Comparison of ENCODE assay signal across 8 cellular contexts in genomic region chr16:71896688-71897368, GRCh38. TPM values are rescaled to one million over a fixed set of nuclear protein-coding genes. Genes with fewer than 3 reads are reported as not detected.
DNase-seq lines count a peak whose midpoint lies in the region; ATAC-seq and TF ChIP-seq lines count a peak whose summit lies in the region.

No MANE protein-coding gene starts in this region.

- peak overlapping the region; percentile 96 to 97 for H3K4me3 ChIP-seq in HCT116 (replicated peaks in 1 of 2; ENCODE audit: low read depth in 1 of 2, low read length in 2 of 2)
- peak overlapping the region; percentile 98 for H3K4me3 ChIP-seq in WI38 (ENCODE audit: low read depth, low read length)
- peak overlapping the region; percentile 89 for H3K4me3 ChIP-seq in hepatocyte
- H3K4me3 ChIP-seq in smooth muscle cell = peak overlapping the region; percentile 88

- H3K36me3 ChIP-seq in HCT116 (ENCODE audit: control insufficient read depth in 1 of 2, insufficient read depth in 2 of 2, low read length in 2 of 2) (peaks cover 0 to 4% of the 10 kb centered on the region in 2 experiments; a peak in 1 of 4 replicates), hepatocyte (replicated peaks; ENCODE audit: insufficient read depth, low read depth) (no peaks in the 10 kb centered on the region), smooth muscle cell (ENCODE audit: low read depth) (no peaks in the 10 kb centered on the region)

- no peaks in the 10 kb centered on the region for H3K9me3 ChIP-seq in HCT116 (ENCODE audit: control insufficient read depth in 1 of 2, insufficient read depth in 1 of 2, low read depth in 1 of 2, low read length in 2 of 2)
- H3K9me3 ChIP-seq in hepatocyte (ENCODE audit: low read depth) = no peaks in the 10 kb centered on the region
- no peaks in the 10 kb centered on the region for H3K9me3 ChIP-seq in smooth muscle cell (replicated peaks; ENCODE audit: low read depth)

- H4K20me1 ChIP-seq in HCT116 (ENCODE audit: insufficient read depth) = peaks cover 11% of the 10 kb centered on the region; the same call in 1 of the 2 replicates
- peaks cover 56% of the 10 kb centered on the region for H4K20me1 ChIP-seq in hepatocyte (ENCODE audit: insufficient read depth, poor library complexity, severe bottlenecking)
- H4K20me1 ChIP-seq in smooth muscle cell (ENCODE audit: low read depth) = peaks cover 60% of the 10 kb centered on the region

- WGBS in hepatocyte (ENCODE audit: low lambda C conversion rate, missing lambda C conversion rate) = 59% methylated on average over 15 of the region's 15 CpGs
- 47% methylated on average over 15 of the region's 15 CpGs for WGBS in smooth muscle cell (ENCODE audit: low lambda C conversion rate)

- H3K4me1 ChIP-seq in HCT116 (ENCODE audit: control insufficient read depth in 1 of 2, insufficient read depth in 2 of 2, low read length in 2 of 2) (peaks cover 14 to 16% of the 10 kb centered on the region in 2 experiments), hepatocyte (ENCODE audit: insufficient read depth) (peaks cover 10% of the 10 kb centered on the region), smooth muscle cell (ENCODE audit: low read depth) (peaks cover 16% of the 10 kb centered on the region)

- peaks cover 9% of the 10 kb centered on the region for H3F3A ChIP-seq in smooth muscle cell (ENCODE audit: low read depth)

- no peak for DNase-seq in HCT116 (ENCODE audit: low read depth, low spot score)
- no peak for DNase-seq in hepatocyte (ENCODE audit: low spot score)
- no peak for DNase-seq in smooth muscle cell (lab: John Stamatoyannopoulos, UW; ENCODE audit: unreplicated experiment)
- DNase-seq in NK-92 (lab: John Stamatoyannopoulos, UW; ENCODE audit: unreplicated experiment) = no peak
- DNase-seq in NCI-H2227 (lab: John Stamatoyannopoulos, UW; ENCODE audit: unreplicated experiment) = no peak
- DNase-seq in NCI-H510A (lab: John Stamatoyannopoulos, UW) = no peak

- RAD21 ChIA-PET in HCT116 (lab: Charles Lee; ENCODE audit: low non-redundant PET in 1 of 2, low total read pairs in 2 of 2, uncharacterized antibody in 2 of 2, unreplicated experiment in 2 of 2) = no interaction called here

- H2AFZ ChIP-seq in HCT116 (ENCODE audit: low read depth, low read length, poor library complexity, severe bottlenecking) (no peak overlapping the region), hepatocyte (no peak overlapping the region), smooth muscle cell (ENCODE audit: low read depth) (no peak overlapping the region)

- no TSS peak for BruUV-seq in HCT116 (replicated peaks; lab: Mats Ljungman, UMichigan)

- peak overlapping the region; percentile 99 for H3K9ac ChIP-seq in HCT116 (ENCODE audit: low read length)
- peak overlapping the region; percentile 97 for H3K9ac ChIP-seq in smooth muscle cell (ENCODE audit: low read depth)

- CTCF ChIA-PET in HCT116 (lab: Charles Lee) = no interaction called here

- no peak for TF ChIP-seq RAD21 in HCT116 (IDR thresholded peaks at IDR 0.05; ENCODE audit: low read depth)

- H3K27me3 ChIP-seq in HCT116 (ENCODE audit: insufficient read depth, low read length) (no peaks in the 10 kb centered on the region), hepatocyte (no peaks in the 10 kb centered on the region), smooth muscle cell (ENCODE audit: low read depth) (no peaks in the 10 kb centered on the region)

- H3K79me2 ChIP-seq in HCT116 (ENCODE audit: insufficient read depth, low read length) = peaks cover 65% of the 10 kb centered on the region
- peaks cover 70% of the 10 kb centered on the region for H3K79me2 ChIP-seq in hepatocyte
- H3K79me2 ChIP-seq in smooth muscle cell (ENCODE audit: low read depth) = peaks cover 64% of the 10 kb centered on the region

- H3K27ac ChIP-seq in HCT116 (ENCODE audit: low read depth, low read length) (peak overlapping the region; percentile 14), hepatocyte (peak overlapping the region; percentile 100), smooth muscle cell (ENCODE audit: low read depth) (peak overlapping the region; percentile 98)

- H3K9me2 ChIP-seq in HCT116 (ENCODE audit: insufficient read depth) (no peaks in the 10 kb centered on the region), hepatocyte (replicated peaks; ENCODE audit: insufficient read depth) (no peaks in the 10 kb centered on the region)

- ATAC-seq in HCT116 (no peak), HG02623 (IDR thresholded peaks at IDR 0.05; ENCODE audit: unreplicated experiment) (no peak)

- intact Hi-C loops in HCT116 (cut with micrococcal nuclease) = no loop called here

- TF ChIP-seq POLR2A in HCT116 (IDR thresholded peaks at IDR 0.05; ENCODE audit: borderline replicate concordance, extremely low read depth, insufficient read depth, insufficient read length) = no peak

- no peak for TF ChIP-seq CTCF in HCT116 (IDR thresholded peaks at IDR 0.05 in 2 of 3, conservative IDR thresholded peaks at IDR 0.05 in 1 of 3; ENCODE audit: borderline replicate concordance in 1 of 3, insufficient read depth in 1 of 3, low read depth in 2 of 3, low read length in 2 of 3)
- no peak for TF ChIP-seq CTCF in WI38 (IDR thresholded peaks at IDR 0.05; ENCODE audit: low read depth, low read length)
- TF ChIP-seq CTCF in hepatocyte (IDR thresholded peaks at IDR 0.05; ENCODE audit: poor library complexity) = no peak
- no peak for TF ChIP-seq CTCF in smooth muscle cell (IDR thresholded peaks at IDR 0.05; ENCODE audit: borderline replicate concordance, insufficient read depth, poor library complexity, severe bottlenecking)

- POLR2A ChIA-PET in HCT116 (lab: Charles Lee) = no interaction called here

- H3K4me2 ChIP-seq in HCT116 (ENCODE audit: low read length) (peak overlapping the region; percentile 83), hepatocyte (peak overlapping the region; percentile 87), smooth muscle cell (peak overlapping the region; percentile 88)

TF ChIP-seq in HCT116, 20 proteins besides CTCF, POLR2A, EP300 and RAD21 (continues in another document):
- TF ChIP-seq FOSL1 (IDR thresholded peaks at IDR 0.05; ENCODE audit: low read depth) (no peak), MAX (IDR thresholded peaks at IDR 0.05) (no peak), ZNF274 (IDR thresholded peaks at IDR 0.05; ENCODE audit: low read depth, low read length) (no peak), SP1 (IDR thresholded peaks at IDR 0.05; ENCODE audit: low read depth) (no peak), SRF (IDR thresholded peaks at IDR 0.05; ENCODE audit: low read depth) (no peak), SIN3A (IDR thresholded peaks at IDR 0.05; ENCODE audit: low read depth) (no peak), EZH2phosphoT487 (IDR thresholded peaks at IDR 0.05; ENCODE audit: borderline replicate concordance) (no peak), ELF1 (IDR thresholded peaks at IDR 0.05; ENCODE audit: borderline replicate concordance, low read depth) (no peak), EZH2 (IDR thresholded peaks at IDR 0.05) (no peak), CBX3 (IDR thresholded peaks at IDR 0.05; ENCODE audit: low read depth) (no peak)
- TF ChIP-seq, protein P1, sequence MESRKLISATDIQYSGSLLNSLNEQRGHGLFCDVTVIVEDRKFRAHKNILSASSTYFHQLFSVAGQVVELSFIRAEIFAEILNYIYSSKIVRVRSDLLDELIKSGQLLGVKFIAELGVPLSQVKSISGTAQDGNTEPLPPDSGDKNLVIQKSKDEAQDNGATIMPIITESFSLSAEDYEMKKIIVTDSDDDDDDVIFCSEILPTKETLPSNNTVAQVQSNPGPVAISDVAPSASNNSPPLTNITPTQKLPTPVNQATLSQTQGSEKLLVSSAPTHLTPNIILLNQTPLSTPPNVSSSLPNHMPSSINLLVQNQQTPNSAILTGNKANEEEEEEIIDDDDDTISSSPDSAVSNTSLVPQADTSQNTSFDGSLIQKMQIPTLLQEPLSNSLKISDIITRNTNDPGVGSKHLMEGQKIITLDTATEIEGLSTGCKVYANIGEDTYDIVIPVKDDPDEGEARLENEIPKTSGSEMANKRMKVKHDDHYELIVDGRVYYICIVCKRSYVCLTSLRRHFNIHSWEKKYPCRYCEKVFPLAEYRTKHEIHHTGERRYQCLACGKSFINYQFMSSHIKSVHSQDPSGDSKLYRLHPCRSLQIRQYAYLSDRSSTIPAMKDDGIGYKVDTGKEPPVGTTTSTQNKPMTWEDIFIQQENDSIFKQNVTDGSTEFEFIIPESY (IDR thresholded peaks at IDR 0.05; ENCODE audit: extremely low read depth, insufficient replicate concordance, low read length) = no peak

RNA-seq across cellular contexts. Expression of gene IST1, which starts 1.5 kb away (rescaled TPM):
- total RNA-seq in HCT116 (2021; ENCODE audit: unreplicated experiment) (191 TPM), hepatocyte (216 and 240 TPM in 2 replicates), smooth muscle cell (220 and 247 TPM in 2 replicates)
- 135 and 139 TPM in 2 replicates for polyA plus RNA-seq in HCT116 (2012)
- polyA plus RNA-seq in hepatocyte (144 and 172 TPM in 2 replicates), smooth muscle cell (125 and 148 TPM in 2 replicates)

RNA-seq across cellular contexts. Expression of gene ZNF821, which starts 12.8 kb away (rescaled TPM):
- total RNA-seq in HCT116 (2021; ENCODE audit: unreplicated experiment) (4.9 TPM), hepatocyte (12.7 and 13.5 TPM in 2 replicates), smooth muscle cell (12.0 and 25.4 TPM in 2 replicates)
- polyA plus RNA-seq in HCT116 (2012) = 3.5 and 4.7 TPM in 2 replicates
- polyA plus RNA-seq in hepatocyte (20.6 and 24.4 TPM in 2 replicates), smooth muscle cell (17.5 and 17.8 TPM in 2 replicates)

RNA-seq across cellular contexts. Expression of gene ATXN1L, which starts 51.1 kb away (rescaled TPM):
- 20.5 TPM for total RNA-seq in HCT116 (2021; ENCODE audit: unreplicated experiment)
- 12.2 and 13.0 TPM in 2 replicates for polyA plus RNA-seq in HCT116 (2012)
- 17.3 and 20.8 TPM in 2 replicates for total RNA-seq in hepatocyte
- polyA plus RNA-seq in hepatocyte = 8.1 and 8.6 TPM in 2 replicates
- 14.8 and 17.6 TPM in 2 replicates for total RNA-seq in smooth muscle cell
- polyA plus RNA-seq in smooth muscle cell = 6.7 and 7.4 TPM in 2 replicates

Comparison
In these comparisons a context has a peak if more than half of its experiments do, and no peak if none do; other contexts are left out.
1. H3K27ac ChIP-seq: peak in every context shown above with its lines; median percentile 100 in hepatocyte; 98 in smooth muscle cell; 14 in HCT116.